In the genomic region with DNA sequence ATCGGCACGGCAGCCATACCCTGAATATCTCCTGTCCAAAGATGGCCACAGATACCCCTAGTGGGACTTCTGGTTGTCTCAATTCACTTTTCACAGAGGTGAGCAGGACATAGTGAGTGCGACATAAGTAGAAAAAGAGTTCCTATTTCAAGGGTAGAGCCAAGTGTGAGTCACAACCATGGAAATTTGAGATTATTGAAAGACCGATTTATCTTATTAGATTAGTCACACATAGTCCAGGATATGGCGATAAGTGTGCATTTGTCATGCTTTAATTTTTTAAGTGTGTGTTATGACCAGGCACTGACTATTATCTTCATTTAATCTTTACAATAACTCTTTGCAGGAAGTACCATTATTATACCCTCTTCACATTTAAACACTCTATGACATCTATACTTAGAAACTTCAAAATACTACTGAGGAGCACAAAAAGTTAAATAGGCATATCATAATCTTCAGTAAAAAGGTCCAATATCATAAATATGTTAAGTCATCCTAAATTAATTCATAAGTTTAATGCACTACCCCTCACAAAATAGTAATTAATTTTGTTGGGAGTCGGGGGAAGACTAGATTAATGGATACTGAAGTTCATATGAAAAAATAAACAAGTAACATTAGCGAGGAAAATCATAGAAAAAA, we compare ENCODE assay signal across 1 cellular context.
TF ChIP-seq lines count a peak whose summit lies in the region.

No MANE protein-coding gene starts in this region.

TF ChIP-seq in K562, 482 proteins besides CTCF, POLR2A, EP300 and RAD21:
- TF ChIP-seq TRIM24 (IDR thresholded peaks at IDR 0.05) (0 out of 4 replicates have a peak, but pooled peaks of 1 of the 2 experiments have one; percentile 25), DPF2 (IDR thresholded peaks at IDR 0.05) (peak; percentile 54; the same call in 1 of the 2 replicates), CBFA2T3 (IDR thresholded peaks at IDR 0.05) (peak; percentile 57), ARID2 (IDR thresholded peaks at IDR 0.05) (no peak), LCOR (CRISPR knock-in tag; IDR thresholded peaks at IDR 0.05) (0 out of 2 replicates have a peak, but pooled peaks have one; percentile 30), JUND (IDR thresholded peaks at IDR 0.05; ENCODE audit: borderline replicate concordance, low read depth, low read length) (peak; percentile 60), JUND (tag; IDR thresholded peaks at IDR 0.05; ENCODE audit: borderline replicate concordance, low read depth, low read length) (peak; percentile 67; the same call in 2 of the 3 replicates), DACH1 (IDR thresholded peaks at IDR 0.05; ENCODE audit: partially characterized antibody) (peak; percentile 46), TEAD4 (IDR thresholded peaks at IDR 0.05; ENCODE audit: low read length) (peak; percentile 43; the same call in 1 of the 2 replicates), TEAD4 (CRISPR knock-in tag; IDR thresholded peaks at IDR 0.05; ENCODE audit: borderline replicate concordance) (no peak), MEIS2 (IDR thresholded peaks at IDR 0.05; ENCODE audit: partially characterized antibody) (peak; percentile 24), CBFA2T2 (conservative IDR thresholded peaks at IDR 0.05) (0 out of 2 replicates have a peak, but pooled peaks have one; percentile 8), ARID1B (IDR thresholded peaks at IDR 0.05) (peak; percentile 71), NFE2 (IDR thresholded peaks at IDR 0.05; ENCODE audit: low read depth) (no peak), CHD4 (IDR thresholded peaks at IDR 0.05; ENCODE audit: insufficient read depth, insufficient replicate concordance, low read depth, low read length, poor library complexity, severe bottlenecking) (no peak), TCF3 (CRISPR knock-in tag; IDR thresholded peaks at IDR 0.05) (0 out of 2 replicates have a peak, but pooled peaks have one; percentile 22), FOSL1 (tag; conservative IDR thresholded peaks at IDR 0.05) (peak; percentile 94), SMARCA4 (IDR thresholded peaks at IDR 0.05) (peak; percentile 64; the same call in 1 of the 2 replicates), MAFG (tag; conservative IDR thresholded peaks at IDR 0.05) (peak; percentile 49; the same call in 1 of the 2 replicates), SMARCE1 (IDR thresholded peaks at IDR 0.05) (peak; percentile 53; the same call in 1 of the 2 replicates), C11orf30 (IDR thresholded peaks at IDR 0.05; ENCODE audit: low read depth) (0 out of 2 replicates have a peak, but pooled peaks have one; percentile 15), ZNF316 (IDR thresholded peaks at IDR 0.05) (peak; percentile 57; the same call in 1 of the 2 replicates)
- TF ChIP-seq, protein P1, sequence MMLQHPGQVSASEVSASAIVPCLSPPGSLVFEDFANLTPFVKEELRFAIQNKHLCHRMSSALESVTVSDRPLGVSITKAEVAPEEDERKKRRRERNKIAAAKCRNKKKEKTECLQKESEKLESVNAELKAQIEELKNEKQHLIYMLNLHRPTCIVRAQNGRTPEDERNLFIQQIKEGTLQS (IDR thresholded peaks at IDR 0.05), result peak; percentile 60; the same call in 1 of the 2 replicates
- TF ChIP-seq, protein P1 (CRISPR knock-in tag; conservative IDR thresholded peaks at IDR 0.05), result no peak
- TF ChIP-seq, protein P2, sequence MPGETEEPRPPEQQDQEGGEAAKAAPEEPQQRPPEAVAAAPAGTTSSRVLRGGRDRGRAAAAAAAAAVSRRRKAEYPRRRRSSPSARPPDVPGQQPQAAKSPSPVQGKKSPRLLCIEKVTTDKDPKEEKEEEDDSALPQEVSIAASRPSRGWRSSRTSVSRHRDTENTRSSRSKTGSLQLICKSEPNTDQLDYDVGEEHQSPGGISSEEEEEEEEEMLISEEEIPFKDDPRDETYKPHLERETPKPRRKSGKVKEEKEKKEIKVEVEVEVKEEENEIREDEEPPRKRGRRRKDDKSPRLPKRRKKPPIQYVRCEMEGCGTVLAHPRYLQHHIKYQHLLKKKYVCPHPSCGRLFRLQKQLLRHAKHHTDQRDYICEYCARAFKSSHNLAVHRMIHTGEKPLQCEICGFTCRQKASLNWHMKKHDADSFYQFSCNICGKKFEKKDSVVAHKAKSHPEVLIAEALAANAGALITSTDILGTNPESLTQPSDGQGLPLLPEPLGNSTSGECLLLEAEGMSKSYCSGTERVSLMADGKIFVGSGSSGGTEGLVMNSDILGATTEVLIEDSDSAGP (CRISPR knock-in tag; IDR thresholded peaks at IDR 0.05), result no peak
- TF ChIP-seq, protein P3, sequence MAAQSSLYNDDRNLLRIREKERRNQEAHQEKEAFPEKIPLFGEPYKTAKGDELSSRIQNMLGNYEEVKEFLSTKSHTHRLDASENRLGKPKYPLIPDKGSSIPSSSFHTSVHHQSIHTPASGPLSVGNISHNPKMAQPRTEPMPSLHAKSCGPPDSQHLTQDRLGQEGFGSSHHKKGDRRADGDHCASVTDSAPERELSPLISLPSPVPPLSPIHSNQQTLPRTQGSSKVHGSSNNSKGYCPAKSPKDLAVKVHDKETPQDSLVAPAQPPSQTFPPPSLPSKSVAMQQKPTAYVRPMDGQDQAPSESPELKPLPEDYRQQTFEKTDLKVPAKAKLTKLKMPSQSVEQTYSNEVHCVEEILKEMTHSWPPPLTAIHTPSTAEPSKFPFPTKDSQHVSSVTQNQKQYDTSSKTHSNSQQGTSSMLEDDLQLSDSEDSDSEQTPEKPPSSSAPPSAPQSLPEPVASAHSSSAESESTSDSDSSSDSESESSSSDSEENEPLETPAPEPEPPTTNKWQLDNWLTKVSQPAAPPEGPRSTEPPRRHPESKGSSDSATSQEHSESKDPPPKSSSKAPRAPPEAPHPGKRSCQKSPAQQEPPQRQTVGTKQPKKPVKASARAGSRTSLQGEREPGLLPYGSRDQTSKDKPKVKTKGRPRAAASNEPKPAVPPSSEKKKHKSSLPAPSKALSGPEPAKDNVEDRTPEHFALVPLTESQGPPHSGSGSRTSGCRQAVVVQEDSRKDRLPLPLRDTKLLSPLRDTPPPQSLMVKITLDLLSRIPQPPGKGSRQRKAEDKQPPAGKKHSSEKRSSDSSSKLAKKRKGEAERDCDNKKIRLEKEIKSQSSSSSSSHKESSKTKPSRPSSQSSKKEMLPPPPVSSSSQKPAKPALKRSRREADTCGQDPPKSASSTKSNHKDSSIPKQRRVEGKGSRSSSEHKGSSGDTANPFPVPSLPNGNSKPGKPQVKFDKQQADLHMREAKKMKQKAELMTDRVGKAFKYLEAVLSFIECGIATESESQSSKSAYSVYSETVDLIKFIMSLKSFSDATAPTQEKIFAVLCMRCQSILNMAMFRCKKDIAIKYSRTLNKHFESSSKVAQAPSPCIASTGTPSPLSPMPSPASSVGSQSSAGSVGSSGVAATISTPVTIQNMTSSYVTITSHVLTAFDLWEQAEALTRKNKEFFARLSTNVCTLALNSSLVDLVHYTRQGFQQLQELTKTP (IDR thresholded peaks at IDR 0.05; ENCODE audit: low read depth in 1 of 2, partially characterized antibody in 2 of 2), result no peak
- TF ChIP-seq, protein P4, sequence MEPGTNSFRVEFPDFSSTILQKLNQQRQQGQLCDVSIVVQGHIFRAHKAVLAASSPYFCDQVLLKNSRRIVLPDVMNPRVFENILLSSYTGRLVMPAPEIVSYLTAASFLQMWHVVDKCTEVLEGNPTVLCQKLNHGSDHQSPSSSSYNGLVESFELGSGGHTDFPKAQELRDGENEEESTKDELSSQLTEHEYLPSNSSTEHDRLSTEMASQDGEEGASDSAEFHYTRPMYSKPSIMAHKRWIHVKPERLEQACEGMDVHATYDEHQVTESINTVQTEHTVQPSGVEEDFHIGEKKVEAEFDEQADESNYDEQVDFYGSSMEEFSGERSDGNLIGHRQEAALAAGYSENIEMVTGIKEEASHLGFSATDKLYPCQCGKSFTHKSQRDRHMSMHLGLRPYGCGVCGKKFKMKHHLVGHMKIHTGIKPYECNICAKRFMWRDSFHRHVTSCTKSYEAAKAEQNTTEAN (CRISPR knock-in tag; IDR thresholded peaks at IDR 0.05), result 0 out of 2 replicates have a peak, but pooled peaks have one; percentile 49
- TF ChIP-seq, protein P5, sequence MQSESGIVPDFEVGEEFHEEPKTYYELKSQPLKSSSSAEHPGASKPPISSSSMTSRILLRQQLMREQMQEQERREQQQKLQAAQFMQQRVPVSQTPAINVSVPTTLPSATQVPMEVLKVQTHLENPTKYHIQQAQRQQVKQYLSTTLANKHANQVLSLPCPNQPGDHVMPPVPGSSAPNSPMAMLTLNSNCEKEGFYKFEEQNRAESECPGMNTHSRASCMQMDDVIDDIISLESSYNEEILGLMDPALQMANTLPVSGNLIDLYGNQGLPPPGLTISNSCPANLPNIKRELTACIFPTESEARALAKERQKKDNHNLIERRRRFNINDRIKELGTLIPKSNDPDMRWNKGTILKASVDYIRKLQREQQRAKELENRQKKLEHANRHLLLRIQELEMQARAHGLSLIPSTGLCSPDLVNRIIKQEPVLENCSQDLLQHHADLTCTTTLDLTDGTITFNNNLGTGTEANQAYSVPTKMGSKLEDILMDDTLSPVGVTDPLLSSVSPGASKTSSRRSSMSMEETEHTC (IDR thresholded peaks at IDR 0.05), result no peak
TF ChIP-seq in K562: peak in this region for 19.
